9 cellular contexts compared by ENCODE assay signal in the genomic region with DNA sequence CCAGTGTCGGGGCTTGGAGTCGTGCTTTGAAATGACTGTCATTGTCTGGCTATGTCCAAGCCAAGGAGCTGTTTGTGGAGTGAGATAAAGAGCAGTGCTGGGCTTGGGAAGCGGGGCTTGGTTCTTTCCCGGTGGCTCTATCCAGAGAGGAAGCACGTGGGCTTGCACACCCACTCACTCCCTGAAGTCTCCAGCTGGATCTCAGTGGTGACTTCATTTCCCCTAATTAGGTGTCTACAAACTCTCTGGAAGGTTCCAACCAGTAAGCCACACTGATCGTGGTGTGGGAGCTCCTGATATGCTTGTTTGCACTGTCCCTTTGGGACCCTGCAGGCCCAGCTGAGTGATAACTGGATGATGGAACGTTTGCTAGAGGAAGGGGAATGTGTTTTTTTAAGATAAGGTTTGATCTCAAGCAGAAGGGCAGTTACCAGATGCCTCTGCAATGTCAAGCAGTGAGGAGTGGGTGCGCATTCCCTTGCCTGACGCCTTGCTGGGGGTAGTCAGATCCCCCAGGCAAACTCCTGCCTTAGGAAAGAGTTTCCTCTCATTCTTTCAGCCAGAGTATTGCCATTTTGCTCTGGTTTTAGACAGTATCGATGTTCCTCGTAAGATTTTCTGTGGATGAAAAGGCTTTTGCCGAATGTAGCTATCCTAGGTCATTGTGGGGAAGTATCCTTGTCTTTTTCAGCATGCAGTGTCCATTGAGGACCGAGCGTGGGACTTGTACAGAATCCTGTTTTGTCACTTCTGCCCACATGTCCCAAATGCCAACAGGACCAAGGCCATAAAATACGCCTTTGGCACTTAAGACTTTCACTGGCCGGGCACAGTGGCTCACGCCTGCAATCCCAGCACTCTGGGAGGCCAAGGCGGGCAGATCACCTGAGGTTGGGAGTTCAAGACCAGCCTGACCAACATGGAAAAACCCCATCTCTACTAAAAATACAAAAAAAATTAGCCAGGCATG.
DNase-seq lines count a peak whose midpoint lies in the region; ATAC-seq, FAIRE-seq and TF ChIP-seq lines count a peak whose summit lies in the region.
"Had no signal": no experiment of that assay in that cellular context is flagged by ENCODE, and none has a peak within 500 bp of the region (broad histone marks: within the 10 kb centered on the region; RNA-seq: fewer than 3 reads in every experiment).

No MANE protein-coding gene starts in this region.

- peak; percentile 13; the same call in 1 of the 2 replicates for TF ChIP-seq POLR2A in K562 (conservative IDR thresholded peaks at IDR 0.05)

- BruUV-seq in K562 (replicated peaks; lab: Mats Ljungman, UMichigan), result no TSS peak

- H3K4me2 ChIP-seq in K562 (ENCODE audit: insufficient read depth, low read length), result peak overlapping the region; percentile 53

- TF ChIP-seq EP300 in K562 (IDR thresholded peaks at IDR 0.05; ENCODE audit: low read length), result peak; percentile 99

- H3K4me1 ChIP-seq in HUES48 (ENCODE audit: control insufficient read depth, insufficient read depth, low read length), result no peaks in the 10 kb centered on the region
- peaks cover 24 to 50% of the 10 kb centered on the region in 2 experiments for H3K4me1 ChIP-seq in K562 (replicated peaks in 1 of 2; ENCODE audit: control insufficient read depth in 2 of 2, insufficient read depth in 2 of 2, low read length in 2 of 2)
- peaks cover 0 to 9% of the 10 kb centered on the region in 2 donors for H3K4me1 ChIP-seq in kidney (ENCODE audit: control insufficient read depth in 1 of 2, insufficient read depth in 1 of 2, low read depth in 1 of 2, low read length in 2 of 2)
- H3K4me1 ChIP-seq in thoracic aorta (ENCODE audit: control insufficient read depth in 1 of 2, low read depth in 2 of 2), result peaks cover 49 to 99% of the 10 kb centered on the region in 2 donors

- peak in 1 of 2 experiments; percentile 33; a peak in 3 of 4 replicates for TF ChIP-seq RAD21 in K562 (CRISPR knock-in tag; conservative IDR thresholded peaks at IDR 0.05 in 1 of 2, IDR thresholded peaks at IDR 0.05 in 1 of 2)

- FAIRE-seq in K562 (lab: Jason Lieb, UNC) (peak; percentile 100), kidney (lab: Jason Lieb, UNC) (no peak)

- H3K9ac ChIP-seq in HUES48 (ENCODE audit: low read depth, low read length) (no peak overlapping the region), K562 (ENCODE audit: insufficient read depth in 1 of 2, low read depth in 2 of 2, low read length in 2 of 2) (peak overlapping the region in 1 of 2 experiments; percentile 67; a peak in 3 of 4 replicates), kidney (ENCODE audit: low read length in 2 of 2) (no peak overlapping the region)

- H3K36me3 ChIP-seq in HUES48 (ENCODE audit: control insufficient read depth, insufficient read depth, low read length), result no peaks in the 10 kb centered on the region
- peaks cover 29% of the 10 kb centered on the region for H3K36me3 ChIP-seq in K562 (ENCODE audit: control insufficient read depth, insufficient read depth, low read length)
- no peaks in the 10 kb centered on the region for H3K36me3 ChIP-seq in kidney (ENCODE audit: control insufficient read depth in 1 of 2, insufficient read depth in 2 of 2, low read length in 2 of 2)
- H3K36me3 ChIP-seq in thoracic aorta, result peaks cover 34% of the 10 kb centered on the region

- no peaks in the 10 kb centered on the region for H4K20me1 ChIP-seq in K562 (replicated peaks; ENCODE audit: control insufficient read depth, insufficient read depth, low read length)

- H3K27me3 ChIP-seq in HUES48 (ENCODE audit: control insufficient read depth, insufficient read depth, low read length), result no peaks in the 10 kb centered on the region
- H3K27me3 ChIP-seq in K562 (ENCODE audit: control insufficient read depth in 2 of 2, insufficient read depth in 2 of 2, low read length in 2 of 2), result no peaks in the 10 kb centered on the region; a peak in 1 of 5 replicates
- no peaks in the 10 kb centered on the region for H3K27me3 ChIP-seq in thoracic aorta (replicated peaks; ENCODE audit: insufficient read depth)

- TF ChIP-seq CTCF in K562 (IDR thresholded peaks at IDR 0.05 in 2 of 3, conservative IDR thresholded peaks at IDR 0.05 in 1 of 3; ENCODE audit: insufficient read depth in 2 of 3, low read depth in 1 of 3, low read length in 3 of 3) (no peak), kidney (IDR thresholded peaks at IDR 0.05; ENCODE audit: borderline replicate concordance, extremely low read depth, insufficient read depth) (no peak), thoracic aorta (IDR thresholded peaks at IDR 0.05) (no peak)

- H3K9me1 ChIP-seq in K562 (ENCODE audit: control insufficient read depth, insufficient read depth, low read length), result peaks cover 2% of the 10 kb centered on the region

- H3K79me2 ChIP-seq in K562 (ENCODE audit: control insufficient read depth, insufficient read depth, low read length), result peaks cover 7% of the 10 kb centered on the region; the same call in 2 of the 3 replicates

- CTCF ChIA-PET in K562 (lab: Yijun Ruan, JAX; ENCODE audit: low intra/inter-chr PET ratio), result no interaction called here

- DNase-seq in K562 (ENCODE audit: extremely low read depth in 1 of 4, low spot score in 3 of 4) (peak; percentile 90 to 99 (median 93)), kidney (peak; percentile 79), thoracic aorta (ENCODE audit: low spot score) (peak; percentile 71), NCI-H345 treated with DMSO at 0.1 percent for 48 hours (lab: John Stamatoyannopoulos, UW; ENCODE audit: unreplicated experiment) (no peak), GOT3 (lab: John Stamatoyannopoulos, UW) (no peak)
- no peak for DNase-seq in activated CD4-positive, alpha-beta T cell treated with anti-CD3 and anti-CD28 coated beads, Interleukin-2, amount 50 U/mL, for 48 hours

- POLR2A ChIA-PET in K562 (lab: Yijun Ruan, JAX), result interaction anchor here (0.5 to 3.2 kb wide), 19 partner anchors 8 to 106 kb away, joined by 3 to 21 read pairs (median 4); no protein-coding TSS in a partner anchor

- peak overlapping the region; percentile 21 for H2AFZ ChIP-seq in K562 (ENCODE audit: low read depth, low read length)

- intact Hi-C loops in K562 (cut with micrococcal nuclease) (loop anchor here (1.0 to 5.0 kb wide), 6 partner anchors 18 to 113 kb away; no protein-coding TSS in a partner anchor), kidney (cut with DNase I) (no loop called here)

- H3K27ac ChIP-seq in HUES48 (ENCODE audit: low read depth, low read length), result peak overlapping the region; percentile 51
- peak overlapping the region; percentile 89 for H3K27ac ChIP-seq in K562 (ENCODE audit: extremely low read depth, low read depth, low read length)
- peak overlapping the region; percentile 5 to 86 for H3K27ac ChIP-seq in kidney (ENCODE audit: low read depth in 2 of 2, low read length in 2 of 2)
- peak overlapping the region; percentile 88 to 92 for H3K27ac ChIP-seq in thoracic aorta

- in situ Hi-C loops in K562 (cut with MboI), result no loop called here

- WGBS in K562 (ENCODE audit: insufficient coverage, low coverage, missing lambda C conversion rate), result 5% methylated on average over 17 of the region's 18 CpGs

- no peak overlapping the region for H3K4me3 ChIP-seq in HUES48 (ENCODE audit: low read depth, low read length)
- H3K4me3 ChIP-seq in K562, result no peak overlapping the region
- H3K4me3 ChIP-seq in kidney (ENCODE audit: low read length in 2 of 2), result no peak overlapping the region
- no peak overlapping the region for H3K4me3 ChIP-seq in thoracic aorta

- ATAC-seq in K562, result peak; percentile 93
- peak; percentile 62 for ATAC-seq in thoracic aorta (ENCODE audit: insufficient number of reproducible peaks, low FRiP score, low read depth)
- ATAC-seq: HCT116; stimulated activated naive CD8-positive, alpha-beta T cell treated with anti-CD3 and anti-CD28 coated beads, Interleukin-15, Interleukin-2, amounts not matched to agents 100 U/mL and 50 U/mL, for 24 hours had no signal

- H3K9me3 ChIP-seq in HUES48 (ENCODE audit: control insufficient read depth, insufficient read depth, low read length) (no peaks in the 10 kb centered on the region), K562 (replicated peaks; ENCODE audit: control insufficient read depth, insufficient read depth, low read depth, low read length) (0 out of 2 replicates have a peak, but pooled peaks cover 2% of the 10 kb centered on the region), kidney (ENCODE audit: control insufficient read depth in 1 of 2, low read length in 2 of 2) (no peaks in the 10 kb centered on the region), thoracic aorta (no peaks in the 10 kb centered on the region)

TF ChIP-seq in K562, 482 proteins besides CTCF, POLR2A, EP300 and RAD21 (continues in another document):
- TF ChIP-seq CHCHD3 (CRISPR knock-in tag; IDR thresholded peaks at IDR 0.05), result 0 out of 2 replicates have a peak, but pooled peaks have one; percentile 47
- TF ChIP-seq MTA3 (IDR thresholded peaks at IDR 0.05; ENCODE audit: borderline replicate concordance), result peak; percentile 95
- TF ChIP-seq, protein P1, sequence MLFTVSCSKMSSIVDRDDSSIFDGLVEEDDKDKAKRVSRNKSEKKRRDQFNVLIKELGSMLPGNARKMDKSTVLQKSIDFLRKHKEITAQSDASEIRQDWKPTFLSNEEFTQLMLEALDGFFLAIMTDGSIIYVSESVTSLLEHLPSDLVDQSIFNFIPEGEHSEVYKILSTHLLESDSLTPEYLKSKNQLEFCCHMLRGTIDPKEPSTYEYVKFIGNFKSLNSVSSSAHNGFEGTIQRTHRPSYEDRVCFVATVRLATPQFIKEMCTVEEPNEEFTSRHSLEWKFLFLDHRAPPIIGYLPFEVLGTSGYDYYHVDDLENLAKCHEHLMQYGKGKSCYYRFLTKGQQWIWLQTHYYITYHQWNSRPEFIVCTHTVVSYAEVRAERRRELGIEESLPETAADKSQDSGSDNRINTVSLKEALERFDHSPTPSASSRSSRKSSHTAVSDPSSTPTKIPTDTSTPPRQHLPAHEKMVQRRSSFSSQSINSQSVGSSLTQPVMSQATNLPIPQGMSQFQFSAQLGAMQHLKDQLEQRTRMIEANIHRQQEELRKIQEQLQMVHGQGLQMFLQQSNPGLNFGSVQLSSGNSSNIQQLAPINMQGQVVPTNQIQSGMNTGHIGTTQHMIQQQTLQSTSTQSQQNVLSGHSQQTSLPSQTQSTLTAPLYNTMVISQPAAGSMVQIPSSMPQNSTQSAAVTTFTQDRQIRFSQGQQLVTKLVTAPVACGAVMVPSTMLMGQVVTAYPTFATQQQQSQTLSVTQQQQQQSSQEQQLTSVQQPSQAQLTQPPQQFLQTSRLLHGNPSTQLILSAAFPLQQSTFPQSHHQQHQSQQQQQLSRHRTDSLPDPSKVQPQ (CRISPR knock-in tag; IDR thresholded peaks at IDR 0.05; ENCODE audit: borderline replicate concordance), result peak; percentile 80; the same call in 1 of the 2 replicates
- peak; percentile 100 for TF ChIP-seq SMARCC2 (IDR thresholded peaks at IDR 0.05; ENCODE audit: low read depth)

Comparison
In these comparisons a context has a peak if more than half of its experiments do, and no peak if none do; other contexts are left out.
1. DNase-seq: peak in K562 (4 of 4), kidney (single experiment) and thoracic aorta (single experiment); none in NCI-H345 treated with DMSO at 0.1 percent for 48 hours (single experiment), GOT3 (single experiment) and activated CD4-positive, alpha-beta T cell treated with anti-CD3 and anti-CD28 coated beads, Interleukin-2, amount 50 U/mL, for 48 hours (0 of 2).
2. Peak in every context shown above with its lines, with median percentiles within 50 percentile points of each other: H3K27ac ChIP-seq.